ENCODE assay signal across 25 cellular contexts in genomic region chr5:154134499-154134898, GRCh38. TPM values are rescaled to one million over a fixed set of nuclear protein-coding genes. Genes with fewer than 3 reads are reported as not detected.
DNase-seq lines count a peak whose midpoint lies in the region; ATAC-seq, FAIRE-seq and TF ChIP-seq lines count a peak whose summit lies in the region.
"Had no signal": no experiment of that assay in that cellular context is flagged by ENCODE, and none has a peak within 500 bp of the region (broad histone marks: within the 10 kb centered on the region; RNA-seq: fewer than 3 reads in every experiment).

No MANE protein-coding gene starts in this region.

- CTCF ChIA-PET in A549 (lab: Yijun Ruan, JAX) (interaction anchor here (1.5 kb wide), 1 partner anchor 23 kb away, joined by 3 read pairs; no protein-coding TSS in a partner anchor), K562 (lab: Yijun Ruan, JAX; ENCODE audit: low intra/inter-chr PET ratio) (no interaction called here)

- H3K79me2 ChIP-seq in K562 (ENCODE audit: control insufficient read depth, insufficient read depth, low read length): no peaks in the 10 kb centered on the region

- no peak overlapping the region for H3K4me3 ChIP-seq in A549
- no peak overlapping the region for H3K4me3 ChIP-seq in K562
- H3K4me3 ChIP-seq in esophagus muscularis mucosa: no peak overlapping the region
- H3K4me3 ChIP-seq: BLaER1, GM12878 had no signal

- H3K9me3 ChIP-seq in A549 (no peaks in the 10 kb centered on the region), K562 (replicated peaks; ENCODE audit: control insufficient read depth, insufficient read depth, low read depth, low read length) (no peaks in the 10 kb centered on the region), esophagus muscularis mucosa (no peaks in the 10 kb centered on the region)
- H3K9me3 ChIP-seq: BE2C, BLaER1 had no signal

- no peak for DNase-seq in A549 (ENCODE audit: low read depth in 1 of 2, low spot score in 1 of 2)
- DNase-seq in K562 (ENCODE audit: extremely low read depth in 1 of 4, low spot score in 3 of 4): no peak
- peak; percentile 62 for DNase-seq in esophagus muscularis mucosa (ENCODE audit: extremely low spot score)
- DNase-seq in epidermal melanocyte (ENCODE audit: insufficient read length, low spot score): no peak
- DNase-seq in NCI-H2081 (lab: John Stamatoyannopoulos, UW): no peak
- DNase-seq: ACHN; BE2C; C1 segment of cervical spinal cord; CD4-positive, alpha-beta memory T cell; CD4-positive, CD25-positive, alpha-beta regulatory T cell; CD8-positive, alpha-beta memory T cell; COR-L47; DMS 273 treated with DMSO at 0.1 percent for 48 hours; DMS153; DMS53; DMS79; DND-41; EL; GDM1 had no signal

- H4K20me1 ChIP-seq in K562 (replicated peaks; ENCODE audit: control insufficient read depth, insufficient read depth, low read length): no peaks in the 10 kb centered on the region; the same call in 1 of the 2 replicates
- H4K20me1 ChIP-seq: BLaER1 had no signal

- POLR2A ChIA-PET in A549 (lab: Yijun Ruan, JAX) (no interaction called here), K562 (lab: Yijun Ruan, JAX) (no interaction called here)

- no peak overlapping the region for H2AFZ ChIP-seq in K562 (ENCODE audit: low read depth, low read length)

- no peak for FAIRE-seq in A549 (lab: Jason Lieb, UNC)
- peak; percentile 75 for FAIRE-seq in K562 (lab: Jason Lieb, UNC)
- FAIRE-seq: GM12878, GM12892, GM18507 had no signal

- TF ChIP-seq RAD21 in A549 (conservative IDR thresholded peaks at IDR 0.05 in 1 of 2, IDR thresholded peaks at IDR 0.05 in 1 of 2) (no peak), K562 (CRISPR knock-in tag; conservative IDR thresholded peaks at IDR 0.05 in 1 of 2, IDR thresholded peaks at IDR 0.05 in 1 of 2) (no peak)

- ATAC-seq in A549 (no peak), K562 (no peak), HG02759 (IDR thresholded peaks at IDR 0.05; ENCODE audit: unreplicated experiment) (no peak)
- ATAC-seq: GM12878 had no signal

- no peak for TF ChIP-seq EP300 in A549 (IDR thresholded peaks at IDR 0.05)
- no peak for TF ChIP-seq EP300 in K562 (IDR thresholded peaks at IDR 0.05; ENCODE audit: low read length)
- TF ChIP-seq EP300 in esophagus muscularis mucosa (IDR thresholded peaks at IDR 0.05): no peak

- H3K4me1 ChIP-seq in A549 (no peaks in the 10 kb centered on the region), K562 (replicated peaks in 1 of 2; ENCODE audit: control insufficient read depth in 2 of 2, insufficient read depth in 2 of 2, low read length in 2 of 2) (peaks cover 0 to 6% of the 10 kb centered on the region in 2 experiments; a peak in 2 of 5 replicates), esophagus muscularis mucosa (peaks cover 7 to 10% (median 9%) of the 10 kb centered on the region in 4 donors)
- H3K4me1 ChIP-seq: BE2C, BLaER1 had no signal

- H3K36me3 ChIP-seq in K562 (ENCODE audit: control insufficient read depth, insufficient read depth, low read length) (no peaks in the 10 kb centered on the region), esophagus muscularis mucosa (no peaks in the 10 kb centered on the region)
- H3K36me3 ChIP-seq: BE2C, BLaER1 had no signal

- H3K4me2 ChIP-seq in A549: no peak overlapping the region
- H3K4me2 ChIP-seq in K562 (ENCODE audit: insufficient read depth, low read length): no peak overlapping the region
- H3K4me2 ChIP-seq: BLaER1 had no signal

- peaks cover 15 to 30% of the 10 kb centered on the region in 2 experiments for H3K27me3 ChIP-seq in K562 (ENCODE audit: control insufficient read depth in 2 of 2, insufficient read depth in 2 of 2, low read length in 2 of 2)
- no peaks in the 10 kb centered on the region for H3K27me3 ChIP-seq in esophagus muscularis mucosa
- H3K27me3 ChIP-seq: BLaER1 had no signal

- WGBS in A549 (ENCODE audit: missing lambda C conversion rate): 25% methylated on average over 2 of the region's 2 CpGs
- 5% methylated on average over 1 of the region's 2 CpGs for WGBS in K562 (ENCODE audit: insufficient coverage, low coverage, missing lambda C conversion rate)
- 83% methylated on average over 2 of the region's 2 CpGs for WGBS in esophagus muscularis mucosa

- BruUV-seq in K562 (replicated peaks; lab: Mats Ljungman, UMichigan): no TSS peak

- intact Hi-C loops in K562 (cut with micrococcal nuclease): no loop called here
- intact Hi-C loops in esophagus muscularis mucosa (cut with DNase I): no loop called here

- no peak for TF ChIP-seq CTCF in A549 (IDR thresholded peaks at IDR 0.05)
- no peak for TF ChIP-seq CTCF in K562 (IDR thresholded peaks at IDR 0.05 in 2 of 3, conservative IDR thresholded peaks at IDR 0.05 in 1 of 3; ENCODE audit: insufficient read depth in 2 of 3, low read depth in 1 of 3, low read length in 3 of 3)
- no peak for TF ChIP-seq CTCF in esophagus muscularis mucosa (IDR thresholded peaks at IDR 0.05)

- in situ Hi-C loops in K562 (cut with MboI): no loop called here

- no peak overlapping the region for H3K9ac ChIP-seq in K562 (ENCODE audit: insufficient read depth in 1 of 2, low read depth in 2 of 2, low read length in 2 of 2)
- H3K9ac ChIP-seq: BLaER1 had no signal

- no peaks in the 10 kb centered on the region for H3K9me1 ChIP-seq in K562 (ENCODE audit: control insufficient read depth, insufficient read depth, low read length)

- TF ChIP-seq POLR2A in A549 (IDR thresholded peaks at IDR 0.05; ENCODE audit: low read length) (no peak), K562 (conservative IDR thresholded peaks at IDR 0.05) (no peak), esophagus muscularis mucosa (IDR thresholded peaks at IDR 0.05; ENCODE audit: low read depth) (no peak)

- H3K27ac ChIP-seq in A549: no peak overlapping the region
- no peak overlapping the region for H3K27ac ChIP-seq in K562 (ENCODE audit: extremely low read depth, low read depth, low read length)
- H3K27ac ChIP-seq in esophagus muscularis mucosa (replicated peaks in 1 of 4): no peak overlapping the region
- H3K27ac ChIP-seq: 22Rv1, BLaER1 had no signal

TF ChIP-seq in A549, 52 proteins besides CTCF, POLR2A, EP300 and RAD21:
- TF ChIP-seq RARB (CRISPR knock-in tag; IDR thresholded peaks at IDR 0.05) (no peak), ZFP36 (IDR thresholded peaks at IDR 0.05; ENCODE audit: borderline replicate concordance, partially characterized antibody) (peak; percentile 20), ZNF302 (CRISPR knock-in tag; IDR thresholded peaks at IDR 0.05) (no peak), EHMT2 (IDR thresholded peaks at IDR 0.05; ENCODE audit: low read depth) (no peak), PHF8 (IDR thresholded peaks at IDR 0.05; ENCODE audit: borderline replicate concordance, low read depth) (no peak), NFE2L2 (conservative IDR thresholded peaks at IDR 0.05; ENCODE audit: low read length) (0 out of 2 replicates have a peak, but pooled peaks have one; percentile 12)

TF ChIP-seq in K562, 482 proteins besides CTCF, POLR2A, EP300 and RAD21 (continues in another document):
- TF ChIP-seq HSF4 (CRISPR knock-in tag; IDR thresholded peaks at IDR 0.05; ENCODE audit: borderline replicate concordance): no peak
- no peak for TF ChIP-seq KDM2B (CRISPR knock-in tag; IDR thresholded peaks at IDR 0.05)
- TF ChIP-seq, protein P1, sequence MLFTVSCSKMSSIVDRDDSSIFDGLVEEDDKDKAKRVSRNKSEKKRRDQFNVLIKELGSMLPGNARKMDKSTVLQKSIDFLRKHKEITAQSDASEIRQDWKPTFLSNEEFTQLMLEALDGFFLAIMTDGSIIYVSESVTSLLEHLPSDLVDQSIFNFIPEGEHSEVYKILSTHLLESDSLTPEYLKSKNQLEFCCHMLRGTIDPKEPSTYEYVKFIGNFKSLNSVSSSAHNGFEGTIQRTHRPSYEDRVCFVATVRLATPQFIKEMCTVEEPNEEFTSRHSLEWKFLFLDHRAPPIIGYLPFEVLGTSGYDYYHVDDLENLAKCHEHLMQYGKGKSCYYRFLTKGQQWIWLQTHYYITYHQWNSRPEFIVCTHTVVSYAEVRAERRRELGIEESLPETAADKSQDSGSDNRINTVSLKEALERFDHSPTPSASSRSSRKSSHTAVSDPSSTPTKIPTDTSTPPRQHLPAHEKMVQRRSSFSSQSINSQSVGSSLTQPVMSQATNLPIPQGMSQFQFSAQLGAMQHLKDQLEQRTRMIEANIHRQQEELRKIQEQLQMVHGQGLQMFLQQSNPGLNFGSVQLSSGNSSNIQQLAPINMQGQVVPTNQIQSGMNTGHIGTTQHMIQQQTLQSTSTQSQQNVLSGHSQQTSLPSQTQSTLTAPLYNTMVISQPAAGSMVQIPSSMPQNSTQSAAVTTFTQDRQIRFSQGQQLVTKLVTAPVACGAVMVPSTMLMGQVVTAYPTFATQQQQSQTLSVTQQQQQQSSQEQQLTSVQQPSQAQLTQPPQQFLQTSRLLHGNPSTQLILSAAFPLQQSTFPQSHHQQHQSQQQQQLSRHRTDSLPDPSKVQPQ (CRISPR knock-in tag; IDR thresholded peaks at IDR 0.05; ENCODE audit: borderline replicate concordance): no peak
- TF ChIP-seq MTF1 (CRISPR knock-in tag; IDR thresholded peaks at IDR 0.05; ENCODE audit: borderline replicate concordance): no peak
- no peak for TF ChIP-seq SUPT5H (IDR thresholded peaks at IDR 0.05)

RNA-seq across cellular contexts. Expression of gene GALNT10, which starts 56.0 kb away (rescaled TPM):
- polyA plus RNA-seq in A549 (2011; rRNA removed) (156 and 215 TPM in 2 replicates), A549 (2017; fragmentation: RNase III; extraction: RNeasy Plus Mini Kit Qiagen cat#74134 plus additional on column Dnase treatment) (110 to 123 TPM (median 118 TPM) in 3 replicates), K562 (2011; rRNA removed) (22.8 and 37.1 TPM in 2 replicates), K562 (2014; fragmentation: Illumina TruSeq; extraction: Trizol) (25.2 and 32.9 TPM in 2 replicates), K562 (2014; fragmentation: Nextera tagmentation; extraction: Ambion mirVana) (1 to 10 TPM; 4.6 to 5.2 TPM), K562 (2014; rRNA removed) (10.2 and 12.1 TPM in 2 replicates)
- 73.3 and 84.8 TPM in 2 replicates for polyA plus RNA-seq in A549 (2012; cell fraction: cytosol; rRNA removed)
- polyA plus RNA-seq in A549 (2012; cell fraction: nucleus; rRNA removed): 83.6 and 89.7 TPM in 2 replicates
- polyA minus RNA-seq in A549 (2011; rRNA and poly(A)+ RNA removed): 408 and 422 TPM in 2 replicates
- 88.6 and 134 TPM in 2 replicates for total RNA-seq in K562 (2011; cell fraction: chromatin; rRNA removed; ENCODE audit: low replicate concordance)
- total RNA-seq in K562 (2011; cell fraction: nucleolus; rRNA removed): 30.5 and 37.0 TPM in 2 replicates
- 49.3 and 71.1 TPM in 2 replicates for total RNA-seq in K562 (2011; cell fraction: nucleoplasm; rRNA removed)
- total RNA-seq in K562 (2014; rRNA removed) (12.9 and 15.3 TPM in 2 replicates), K562 (2014; rRNA removed; fragmentation: Illumina TruSeq; extraction: Trizol) (14.0 and 14.4 TPM in 2 replicates), K562 (2015; rRNA removed; fragmentation: Illumina TruSeq; extraction: Trizol) (13.3 and 13.5 TPM in 2 replicates), K562 (2021) (23.8 and 24.6 TPM in 2 replicates), esophagus muscularis mucosa (10 to 100 TPM; 21.4 to 49.8 (median 44.7) TPM)
- polyA plus RNA-seq in K562 (2011; cell fraction: cytosol; rRNA removed): 9.9 and 17.6 TPM in 2 replicates
- 18.9 and 35.9 TPM in 2 replicates for polyA plus RNA-seq in K562 (2011; cell fraction: nucleus; rRNA removed)
- 15.4 and 20.0 TPM in 2 replicates for polyA plus RNA-seq in K562 (2012)
- polyA minus RNA-seq in K562 (2011; rRNA and poly(A)+ RNA removed): 38.8 and 57.4 TPM in 2 replicates
- polyA minus RNA-seq in K562 (2011; cell fraction: cytosol; rRNA and poly(A)+ RNA removed): 16.7 and 17.4 TPM in 2 replicates
- polyA minus RNA-seq in K562 (2011; cell fraction: nucleus; rRNA and poly(A)+ RNA removed): 14.3 and 21.5 TPM in 2 replicates

Comparison
In these comparisons a context has a peak if more than half of its experiments do, and no peak if none do; other contexts are left out.
1. Of the 35 proteins assayed by ChIP-seq in both K562 and A549: peak only in K562: KDM1A; only in A549: none; in both: ZFP36; in neither: 33.